Comparison of ENCODE assay signal across 9 cellular contexts in the genomic region with DNA sequence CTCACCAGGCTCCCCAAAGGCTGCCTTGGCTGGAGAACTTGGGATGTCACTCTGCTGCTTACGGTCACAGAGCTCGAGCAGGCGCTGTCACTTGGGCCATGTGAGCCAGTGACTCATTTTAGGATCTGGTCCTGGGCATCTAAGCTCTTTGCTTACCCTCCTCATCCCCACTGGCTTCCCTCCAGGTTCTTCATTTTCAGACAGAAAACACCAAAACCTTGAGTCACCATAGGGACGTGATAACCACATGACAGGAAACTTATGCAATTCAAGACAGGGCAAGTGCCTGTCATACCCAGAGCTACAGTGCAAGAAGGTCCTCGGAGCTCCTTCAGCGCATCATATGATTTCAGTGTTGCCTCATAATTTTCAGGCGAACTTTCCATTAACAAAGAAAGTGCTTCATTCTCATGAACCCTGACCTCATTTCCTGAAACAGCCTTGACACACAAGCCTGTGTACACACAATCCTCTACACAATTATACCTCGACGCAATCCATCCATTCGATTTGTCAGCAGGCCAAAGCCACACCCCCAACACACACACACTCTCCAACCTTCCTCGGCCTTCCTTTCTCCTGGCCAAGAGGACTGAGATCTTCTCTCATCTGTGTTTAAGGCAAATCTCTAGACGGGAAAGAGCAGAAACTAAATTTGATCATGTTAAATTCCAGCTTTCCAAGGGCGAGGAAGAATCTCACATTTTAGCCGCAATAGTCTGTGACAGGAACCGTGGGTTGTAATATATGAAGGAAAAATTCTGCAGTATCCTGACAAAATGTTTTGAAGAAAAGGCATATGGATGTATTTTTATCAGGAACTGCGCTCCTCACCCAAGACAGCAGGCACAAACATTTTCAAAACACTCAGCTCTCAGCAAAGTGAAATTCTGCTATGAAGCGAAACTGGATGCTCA. TPM values are rescaled to one million over a fixed set of nuclear protein-coding genes. Genes with fewer than 3 reads are reported as not detected.
DNase-seq lines count a peak whose midpoint lies in the region; ATAC-seq, FAIRE-seq and TF ChIP-seq lines count a peak whose summit lies in the region.
"Had no signal": no experiment of that assay in that cellular context is flagged by ENCODE, and none has a peak within 500 bp of the region (broad histone marks: within the 10 kb centered on the region; RNA-seq: fewer than 3 reads in every experiment).

No MANE protein-coding gene starts in this region.

- H3K27ac ChIP-seq in pancreas: peak overlapping the region in 2 of 4 donors; percentile 53 to 63
- H3K27ac ChIP-seq: C4-2B had no signal

- peak overlapping the region; percentile 83 for H3K4me3 Mint-ChIP-seq in HFFc6
- peak overlapping the region; percentile 61 for H3K4me3 Mint-ChIP-seq in activated T-helper 1 cell treated with anti-CD3 and anti-CD28 coated beads, Interleukin-12 subunit alpha, Interleukin-12 subunit beta, Interleukin-2, Interleukin-4 antibody, amounts not matched to agents 30 ng/mL and 10 ng/mL and 1 ng/mL, durations not matched to agents 14 hours and 24 hours and 36 hours

- FAIRE-seq in pancreas (lab: Jason Lieb, UNC): no peak

- H3K27me3 Mint-ChIP-seq in HFFc6 (ENCODE audit: insufficient read depth): peaks cover 2% of the 10 kb centered on the region
- no peaks in the 10 kb centered on the region for H3K27me3 Mint-ChIP-seq in activated T-helper 1 cell treated with anti-CD3 and anti-CD28 coated beads, Interleukin-12 subunit alpha, Interleukin-12 subunit beta, Interleukin-2, Interleukin-4 antibody, amounts not matched to agents 30 ng/mL and 10 ng/mL and 1 ng/mL, durations not matched to agents 14 hours and 24 hours and 36 hours (ENCODE audit: insufficient read depth)

- TF ChIP-seq CTCF in HFFc6 (IDR thresholded peaks at IDR 0.05): no peak
- no peak for TF ChIP-seq CTCF in pancreas (IDR thresholded peaks at IDR 0.05)

- peak; percentile 18 for DNase-seq in NCI-H1694 treated with DMSO at 0.1 percent for 48 hours (lab: John Stamatoyannopoulos, UW)
- DNase-seq in NCI-H1694 (lab: John Stamatoyannopoulos, UW): no peak
- peak; percentile 99 for DNase-seq in HFFc6
- DNase-seq in NCI-H187 treated with DMSO at 0.1 percent for 48 hours (lab: John Stamatoyannopoulos, UW): peak; percentile 15
- DNase-seq in activated T-helper 1 cell treated with anti-CD3 and anti-CD28 coated beads, Interleukin-12 subunit alpha, Interleukin-12 subunit beta, Interleukin-2, Interleukin-4 antibody, amounts not matched to agents 30 ng/mL and 10 ng/mL and 1 ng/mL, durations not matched to agents 14 hours and 24 hours and 36 hours (ENCODE audit: low spot score): peak; percentile 65
- peak; percentile 100 for DNase-seq in foreskin melanocyte
- peak in 1 of 6 donors; percentile 73 for DNase-seq in pancreas
- no peak for DNase-seq in effector CD8-positive, alpha-beta T cell (lab: John Stamatoyannopoulos, UW)

- ATAC-seq in pancreas: peak in 3 of 4 donors; percentile 62 to 84 (median 79)

- H3K9me3 Mint-ChIP-seq in HFFc6: no peaks in the 10 kb centered on the region
- no peaks in the 10 kb centered on the region for H3K9me3 Mint-ChIP-seq in activated T-helper 1 cell treated with anti-CD3 and anti-CD28 coated beads, Interleukin-12 subunit alpha, Interleukin-12 subunit beta, Interleukin-2, Interleukin-4 antibody, amounts not matched to agents 30 ng/mL and 10 ng/mL and 1 ng/mL, durations not matched to agents 14 hours and 24 hours and 36 hours

- no peaks in the 10 kb centered on the region for H3K4me1 ChIP-seq in pancreas

- peak overlapping the region; percentile 98 for H3K27ac Mint-ChIP-seq in HFFc6
- peak overlapping the region; percentile 87 for H3K27ac Mint-ChIP-seq in activated T-helper 1 cell treated with anti-CD3 and anti-CD28 coated beads, Interleukin-12 subunit alpha, Interleukin-12 subunit beta, Interleukin-2, Interleukin-4 antibody, amounts not matched to agents 30 ng/mL and 10 ng/mL and 1 ng/mL, durations not matched to agents 14 hours and 24 hours and 36 hours

- WGBS in pancreas, 2 donors: 79 to 82% methylated on average over 17 of the region's 17 CpGs

- no peak overlapping the region for H3K4me3 ChIP-seq in pancreas

- H3K36me3 Mint-ChIP-seq in HFFc6 (ENCODE audit: low read depth): peaks cover 50% of the 10 kb centered on the region
- peaks cover 47% of the 10 kb centered on the region for H3K36me3 Mint-ChIP-seq in activated T-helper 1 cell treated with anti-CD3 and anti-CD28 coated beads, Interleukin-12 subunit alpha, Interleukin-12 subunit beta, Interleukin-2, Interleukin-4 antibody, amounts not matched to agents 30 ng/mL and 10 ng/mL and 1 ng/mL, durations not matched to agents 14 hours and 24 hours and 36 hours (ENCODE audit: low read depth)

- H3K36me3 ChIP-seq in pancreas: peaks cover 2 to 31% (median 3%) of the 10 kb centered on the region in 3 donors

- intact Hi-C loops in activated T-helper 1 cell treated with anti-CD3 and anti-CD28 coated beads, Interleukin-12 subunit alpha, Interleukin-12 subunit beta, Interleukin-2, Interleukin-4 antibody, amounts not matched to agents 30 ng/mL and 10 ng/mL and 1 ng/mL, durations not matched to agents 14 hours and 24 hours and 36 hours (cut with micrococcal nuclease): loop anchor here (1.0 to 2.0 kb wide), 5 partner anchors 25 to 1764 kb away; a partner anchor contains a TSS
- intact Hi-C loops in pancreas (cut with DNase I): no loop called here

- no peaks in the 10 kb centered on the region for H3K27me3 ChIP-seq in pancreas

- H3K9me3 ChIP-seq in pancreas: no peaks in the 10 kb centered on the region

- H3K4me1 Mint-ChIP-seq in HFFc6 (ENCODE audit: low read depth): peaks cover 50% of the 10 kb centered on the region
- peaks cover 43% of the 10 kb centered on the region for H3K4me1 Mint-ChIP-seq in activated T-helper 1 cell treated with anti-CD3 and anti-CD28 coated beads, Interleukin-12 subunit alpha, Interleukin-12 subunit beta, Interleukin-2, Interleukin-4 antibody, amounts not matched to agents 30 ng/mL and 10 ng/mL and 1 ng/mL, durations not matched to agents 14 hours and 24 hours and 36 hours (ENCODE audit: low read depth)

RNA-seq across cellular contexts. Expression of a gene that starts 25.3 kb away (rescaled TPM):
- 10 to 100 TPM; 11.5 to 15.1 (median 14.6) TPM for total RNA-seq in HFFc6 (2021; fragmentation: NEBNext Ultra II Directional; extraction: Animal tissue kit (Norgen Biotek cat#: 25700))
- total RNA-seq in activated T-helper 1 cell treated with anti-CD3 and anti-CD28 coated beads, Interleukin-12 subunit alpha, Interleukin-12 subunit beta, Interleukin-2, Interleukin-4 antibody, amounts not matched to agents 30 ng/mL and 10 ng/mL and 1 ng/mL, durations not matched to agents 14 hours and 24 hours and 36 hours: 27.3 and 28.2 TPM in 2 replicates
- total RNA-seq in pancreas: 1 to 10 TPM; 3.3 to 8.4 (median 6.5) TPM
- polyA plus RNA-seq in pancreas: 1 to 10 TPM; 6.4 to 7.8 TPM

Comparison
In these comparisons a context has a peak if more than half of its experiments do, and no peak if none do; other contexts are left out.
1. DNase-seq: peak in NCI-H1694 treated with DMSO at 0.1 percent for 48 hours (single experiment), HFFc6 (single experiment), NCI-H187 treated with DMSO at 0.1 percent for 48 hours (single experiment), activated T-helper 1 cell treated with anti-CD3 and anti-CD28 coated beads, Interleukin-12 subunit alpha, Interleukin-12 subunit beta, Interleukin-2, Interleukin-4 antibody, amounts not matched to agents 30 ng/mL and 10 ng/mL and 1 ng/mL, durations not matched to agents 14 hours and 24 hours and 36 hours (single experiment) and foreskin melanocyte (single experiment); none in NCI-H1694 (single experiment) and effector CD8-positive, alpha-beta T cell (single experiment).